In genomic region chrX:130186645-130187044, GRCh38 we compare ENCODE assay signal across 1 cellular context.
TF ChIP-seq lines count a peak whose summit lies in the region.

No MANE protein-coding gene starts in this region.

TF ChIP-seq in K562, 482 proteins besides CTCF, POLR2A, EP300 and RAD21:
- TF ChIP-seq NR1H2 (CRISPR knock-in tag; IDR thresholded peaks at IDR 0.05) (no peak), TAF15 (IDR thresholded peaks at IDR 0.05; ENCODE audit: low read depth, low read length) (no peak), ZNF212 (CRISPR knock-in tag; IDR thresholded peaks at IDR 0.05) (no peak), ZNF24 (IDR thresholded peaks at IDR 0.05) (no peak), ZBTB11 (CRISPR knock-in tag; IDR thresholded peaks at IDR 0.05) (no peak), RFX7 (CRISPR knock-in tag; IDR thresholded peaks at IDR 0.05) (no peak), BDP1 (IDR thresholded peaks at IDR 0.05; ENCODE audit: insufficient read depth, insufficient read length) (no peak), HDAC6 (IDR thresholded peaks at IDR 0.05; ENCODE audit: low read depth, low read length) (no peak)
